In the genomic region with DNA sequence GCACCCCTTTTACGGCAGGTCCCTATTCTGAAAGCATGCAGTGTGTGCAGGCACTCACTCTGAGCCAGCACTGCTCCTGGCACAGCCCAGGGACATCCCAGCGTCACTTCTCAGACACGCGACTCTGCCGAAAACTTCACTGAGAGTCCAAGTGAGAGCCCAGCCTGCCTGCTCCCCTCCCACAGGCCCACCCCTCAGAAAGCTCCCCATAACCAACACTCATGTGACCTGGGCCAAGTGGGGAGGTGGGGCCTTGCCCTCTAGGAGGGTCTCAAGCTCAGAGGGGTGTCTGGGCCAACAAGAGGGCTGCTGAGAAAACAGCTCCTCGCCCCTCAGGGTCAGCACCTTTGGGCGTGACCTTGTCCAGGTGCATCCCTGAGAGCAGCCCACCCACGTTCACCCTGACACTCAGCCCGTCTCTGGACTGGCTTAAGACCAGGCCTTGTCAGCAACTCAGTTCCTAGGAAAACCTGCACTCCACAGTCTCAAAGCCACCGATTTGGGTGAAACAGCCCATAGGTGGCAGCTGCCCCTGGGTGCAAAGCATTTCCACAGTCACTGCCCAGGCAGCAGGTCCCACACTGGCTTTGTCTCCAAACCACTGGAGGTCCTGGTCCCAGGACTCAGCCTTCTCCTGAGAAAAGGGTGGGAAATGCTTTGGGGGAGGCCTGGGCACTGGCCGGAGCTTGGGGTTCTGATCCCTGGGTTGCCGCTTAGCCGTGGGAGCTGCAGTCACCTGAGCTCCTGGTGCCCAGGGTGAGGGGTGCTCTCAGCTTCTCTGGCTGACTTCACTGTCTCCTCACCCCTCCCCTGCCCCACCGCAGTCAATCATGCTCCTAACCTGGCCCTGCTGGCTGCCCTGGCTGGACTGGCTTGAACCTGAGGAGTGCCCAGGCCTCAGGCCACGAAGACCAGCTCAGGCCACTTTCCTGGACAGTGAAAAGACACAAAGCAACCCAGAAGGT, we compare ENCODE assay signal across 1 cellular context.
TF ChIP-seq lines count a peak whose summit lies in the region.

No MANE protein-coding gene starts in this region.

TF ChIP-seq in WTC11, 78 proteins besides CTCF, POLR2A, EP300 and RAD21 (continued from another document):
- TF ChIP-seq, protein P1, sequence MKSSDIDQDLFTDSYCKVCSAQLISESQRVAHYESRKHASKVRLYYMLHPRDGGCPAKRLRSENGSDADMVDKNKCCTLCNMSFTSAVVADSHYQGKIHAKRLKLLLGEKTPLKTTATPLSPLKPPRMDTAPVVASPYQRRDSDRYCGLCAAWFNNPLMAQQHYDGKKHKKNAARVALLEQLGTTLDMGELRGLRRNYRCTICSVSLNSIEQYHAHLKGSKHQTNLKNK (CRISPR knock-in tag; IDR thresholded peaks at IDR 0.05) = no peak
- TF ChIP-seq ZNF671 (CRISPR knock-in tag; IDR thresholded peaks at IDR 0.05) = no peak
- TF ChIP-seq, protein P2, sequence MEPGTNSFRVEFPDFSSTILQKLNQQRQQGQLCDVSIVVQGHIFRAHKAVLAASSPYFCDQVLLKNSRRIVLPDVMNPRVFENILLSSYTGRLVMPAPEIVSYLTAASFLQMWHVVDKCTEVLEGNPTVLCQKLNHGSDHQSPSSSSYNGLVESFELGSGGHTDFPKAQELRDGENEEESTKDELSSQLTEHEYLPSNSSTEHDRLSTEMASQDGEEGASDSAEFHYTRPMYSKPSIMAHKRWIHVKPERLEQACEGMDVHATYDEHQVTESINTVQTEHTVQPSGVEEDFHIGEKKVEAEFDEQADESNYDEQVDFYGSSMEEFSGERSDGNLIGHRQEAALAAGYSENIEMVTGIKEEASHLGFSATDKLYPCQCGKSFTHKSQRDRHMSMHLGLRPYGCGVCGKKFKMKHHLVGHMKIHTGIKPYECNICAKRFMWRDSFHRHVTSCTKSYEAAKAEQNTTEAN (CRISPR knock-in tag; IDR thresholded peaks at IDR 0.05) = no peak
- TF ChIP-seq, protein P3, sequence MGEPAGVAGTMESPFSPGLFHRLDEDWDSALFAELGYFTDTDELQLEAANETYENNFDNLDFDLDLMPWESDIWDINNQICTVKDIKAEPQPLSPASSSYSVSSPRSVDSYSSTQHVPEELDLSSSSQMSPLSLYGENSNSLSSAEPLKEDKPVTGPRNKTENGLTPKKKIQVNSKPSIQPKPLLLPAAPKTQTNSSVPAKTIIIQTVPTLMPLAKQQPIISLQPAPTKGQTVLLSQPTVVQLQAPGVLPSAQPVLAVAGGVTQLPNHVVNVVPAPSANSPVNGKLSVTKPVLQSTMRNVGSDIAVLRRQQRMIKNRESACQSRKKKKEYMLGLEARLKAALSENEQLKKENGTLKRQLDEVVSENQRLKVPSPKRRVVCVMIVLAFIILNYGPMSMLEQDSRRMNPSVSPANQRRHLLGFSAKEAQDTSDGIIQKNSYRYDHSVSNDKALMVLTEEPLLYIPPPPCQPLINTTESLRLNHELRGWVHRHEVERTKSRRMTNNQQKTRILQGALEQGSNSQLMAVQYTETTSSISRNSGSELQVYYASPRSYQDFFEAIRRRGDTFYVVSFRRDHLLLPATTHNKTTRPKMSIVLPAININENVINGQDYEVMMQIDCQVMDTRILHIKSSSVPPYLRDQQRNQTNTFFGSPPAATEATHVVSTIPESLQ (CRISPR knock-in tag; IDR thresholded peaks at IDR 0.05) = no peak
- TF ChIP-seq, protein P4, sequence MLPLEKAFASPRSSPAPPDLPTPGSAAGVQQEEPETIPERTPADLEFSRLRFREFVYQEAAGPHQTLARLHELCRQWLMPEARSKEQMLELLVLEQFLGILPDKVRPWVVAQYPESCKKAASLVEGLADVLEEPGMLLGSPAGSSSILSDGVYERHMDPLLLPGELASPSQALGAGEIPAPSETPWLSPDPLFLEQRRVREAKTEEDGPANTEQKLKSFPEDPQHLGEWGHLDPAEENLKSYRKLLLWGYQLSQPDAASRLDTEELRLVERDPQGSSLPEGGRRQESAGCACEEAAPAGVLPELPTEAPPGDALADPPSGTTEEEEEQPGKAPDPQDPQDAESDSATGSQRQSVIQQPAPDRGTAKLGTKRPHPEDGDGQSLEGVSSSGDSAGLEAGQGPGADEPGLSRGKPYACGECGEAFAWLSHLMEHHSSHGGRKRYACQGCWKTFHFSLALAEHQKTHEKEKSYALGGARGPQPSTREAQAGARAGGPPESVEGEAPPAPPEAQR (CRISPR knock-in tag; IDR thresholded peaks at IDR 0.05) = no peak
TF ChIP-seq in WTC11: peak in this region for 0.
